In the genomic region with DNA sequence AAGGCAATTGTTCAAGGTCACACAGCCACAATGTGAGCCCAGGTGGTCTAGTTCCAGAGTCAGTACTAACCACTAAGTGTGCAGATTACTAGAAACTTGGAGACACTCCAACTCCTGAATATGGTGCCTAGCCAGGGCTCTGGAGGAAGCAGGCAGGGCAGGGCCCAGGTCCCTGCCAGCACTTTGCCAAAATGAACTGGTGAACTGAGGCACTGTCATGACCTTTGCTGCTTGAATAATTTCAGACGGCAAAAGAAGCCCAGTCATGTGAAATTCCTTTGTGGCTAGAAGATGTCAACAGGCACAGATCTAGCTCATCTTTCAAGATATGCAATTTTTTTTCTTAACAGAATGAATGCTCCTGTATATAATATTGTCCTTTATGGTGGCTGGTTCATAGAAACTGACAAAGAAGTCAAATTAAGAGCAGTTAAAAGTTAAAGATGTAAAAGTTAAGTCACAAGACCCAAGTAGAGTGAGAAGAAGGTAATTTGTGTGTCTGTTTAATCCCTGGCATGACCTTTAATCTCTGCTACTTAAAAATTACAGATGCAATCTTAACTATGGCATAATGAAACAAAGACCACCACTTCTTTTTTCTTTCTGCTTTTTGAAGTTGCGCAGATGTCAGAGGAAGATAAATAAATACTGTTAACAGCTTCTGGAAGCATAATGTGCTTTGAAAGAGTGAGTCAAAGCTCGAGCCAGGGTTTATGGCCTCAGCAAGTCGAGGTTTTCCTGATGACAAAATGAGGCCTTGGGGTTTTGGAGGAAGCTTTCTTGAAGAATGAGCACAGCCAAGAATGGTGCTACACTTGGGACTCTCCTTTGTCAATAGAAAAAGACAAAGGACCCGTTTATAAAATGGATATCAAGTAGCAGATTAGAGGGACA, we compare ENCODE assay signal across 19 cellular contexts. TPM values are rescaled to one million over a fixed set of nuclear protein-coding genes. Genes with fewer than 3 reads are reported as not detected.
A peak's percentile ranks its signal among the peaks of the same experiment; 100 is the strongest.
DNase-seq lines count a peak whose midpoint lies in the region; ATAC-seq and TF ChIP-seq lines count a peak whose summit lies in the region.
"Had no signal": no experiment of that assay in that cellular context is flagged by ENCODE, and none has a peak within 500 bp of the region (broad histone marks: within the 10 kb centered on the region; RNA-seq: fewer than 3 reads in every experiment).

No MANE protein-coding gene starts in this region.

- no peak overlapping the region for H3K18ac ChIP-seq in mesenchymal stem cell (ENCODE audit: low read depth in 1 of 2, low read length in 2 of 2)

- H3K14ac ChIP-seq in mesenchymal stem cell (ENCODE audit: low read length in 2 of 2), result no peak overlapping the region

- no peak overlapping the region for H2BK15ac ChIP-seq in mesenchymal stem cell (ENCODE audit: low read depth, poor library complexity, severe bottlenecking)

- H2BK5ac ChIP-seq in mesenchymal stem cell (ENCODE audit: low read depth, low read length, poor library complexity, severe bottlenecking), result no peak overlapping the region

- peaks cover 0 to 1% of the 10 kb centered on the region in 2 experiments for H3K27me3 ChIP-seq in mesenchymal stem cell (ENCODE audit: control insufficient read depth in 1 of 2, insufficient read depth in 1 of 2, low read length in 2 of 2)

- no peaks in the 10 kb centered on the region for H3K4me1 ChIP-seq in mesenchymal stem cell (ENCODE audit: control insufficient read depth, insufficient read depth, low read depth, low read length)

- H3K79me1 ChIP-seq in mesenchymal stem cell (replicated peaks; ENCODE audit: low read length, poor library complexity, severe bottlenecking), result no peaks in the 10 kb centered on the region

- no peak overlapping the region for H2BK12ac ChIP-seq in mesenchymal stem cell (ENCODE audit: low read length in 2 of 2)

- 37% methylated on average over 5 of the region's 5 CpGs for WGBS in mesenchymal stem cell

- no peak for TF ChIP-seq RAD21 in Ishikawa (IDR thresholded peaks at IDR 0.05; ENCODE audit: low read depth)

- H3K27ac Mint-ChIP-seq in stimulated activated effector memory CD8-positive, alpha-beta T cell treated with anti-CD3 and anti-CD28 coated beads, Interleukin-12 subunit alpha, Interleukin-12 subunit beta, amount 100 ng/mL, for 72 hours, result no peak overlapping the region
- H3K27ac Mint-ChIP-seq: activated CD4-positive, alpha-beta memory T cell treated with anti-CD3 and anti-CD28 coated beads, Interleukin-2, amount 10 ng/mL, durations not matched to agents 7 days and 5 days; CD8-positive, alpha-beta T cell; WTC11 had no signal

- peak; percentile 38; the same call in 1 of the 2 replicates for TF ChIP-seq EP300 in Ishikawa (IDR thresholded peaks at IDR 0.05; ENCODE audit: borderline replicate concordance)

- H4K91ac ChIP-seq in mesenchymal stem cell (ENCODE audit: low read length), result no peak overlapping the region

- H2AK5ac ChIP-seq in mesenchymal stem cell (ENCODE audit: low read length, severe bottlenecking), result no peak overlapping the region

- no peak overlapping the region for H2AFZ ChIP-seq in mesenchymal stem cell (ENCODE audit: low read depth, low read length)

- no peak overlapping the region for H3K9ac ChIP-seq in mesenchymal stem cell (ENCODE audit: low read length)

- ATAC-seq in stimulated activated effector memory CD8-positive, alpha-beta T cell treated with anti-CD3 and anti-CD28 coated beads, Interleukin-12 subunit alpha, Interleukin-12 subunit beta, amount 100 ng/mL, for 72 hours, result no peak
- no peak for ATAC-seq in GM21825 (IDR thresholded peaks at IDR 0.05; ENCODE audit: unreplicated experiment)
- ATAC-seq: CD8-positive, alpha-beta T cell; WTC11 had no signal

- DNase-seq in AG09309 (ENCODE audit: low read depth) (peak; percentile 1), astrocyte of the spinal cord (ENCODE audit: low read depth, low spot score) (peak; percentile 45), mesenchymal stem cell (peak; percentile 45), SW480 (ENCODE audit: low spot score) (no peak)
- no peak for DNase-seq in stimulated activated effector memory CD8-positive, alpha-beta T cell treated with anti-CD3 and anti-CD28 coated beads, Interleukin-12 subunit alpha, Interleukin-12 subunit beta, amount 100 ng/mL, for 72 hours (ENCODE audit: low spot score in 2 of 2)
- DNase-seq in effector CD4-positive, alpha-beta T cell, result no peak
- DNase-seq: activated CD4-positive, alpha-beta memory T cell treated with anti-CD3 and anti-CD28 coated beads, Interleukin-2, amount 10 ng/mL, durations not matched to agents 7 days and 5 days; activated naive CD4-positive, alpha-beta T cell; activated T-cell treated with anti-CD3 and anti-CD28 coated beads, Interleukin-2, amount 50 U/mL, for 1 hour; anterior cingulate cortex; CD8-positive, alpha-beta T cell; cerebellar nuclear complex; effector memory CD4-positive, alpha-beta T cell; mesendoderm; NCI-H748 treated with DMSO at 0.1 percent for 48 hours; SHP77 had no signal

- no peak overlapping the region for H2BK120ac ChIP-seq in mesenchymal stem cell (ENCODE audit: low read depth, low read length)

- no peak overlapping the region for H3K23ac ChIP-seq in mesenchymal stem cell (ENCODE audit: low read length in 2 of 2)

- H3K9me3 ChIP-seq in mesenchymal stem cell (ENCODE audit: control insufficient read depth, low read length), result no peaks in the 10 kb centered on the region

- H3K36me3 ChIP-seq in mesenchymal stem cell (ENCODE audit: control insufficient read depth in 1 of 2, insufficient read depth in 2 of 2, low read depth in 1 of 2, low read length in 2 of 2), result no peaks in the 10 kb centered on the region

- H4K8ac ChIP-seq in mesenchymal stem cell (ENCODE audit: low read length), result no peak overlapping the region

- in situ Hi-C loops in astrocyte of the spinal cord (cut with HindIII; ENCODE audit: low sequenced_read_pairs), result no loop called here

- no peaks in the 10 kb centered on the region for H3K9me3 Mint-ChIP-seq in stimulated activated effector memory CD8-positive, alpha-beta T cell treated with anti-CD3 and anti-CD28 coated beads, Interleukin-12 subunit alpha, Interleukin-12 subunit beta, amount 100 ng/mL, for 72 hours
- H3K9me3 Mint-ChIP-seq: CD8-positive, alpha-beta T cell had no signal

- no peak for TF ChIP-seq CTCF in AG09309 (IDR thresholded peaks at IDR 0.05; ENCODE audit: control insufficient read depth, insufficient read depth, low read depth, low read length, missing control alignments)
- no peak for TF ChIP-seq CTCF in astrocyte of the spinal cord (IDR thresholded peaks at IDR 0.05; ENCODE audit: low read depth, low read length)

- no peak overlapping the region for H3K4me3 Mint-ChIP-seq in stimulated activated effector memory CD8-positive, alpha-beta T cell treated with anti-CD3 and anti-CD28 coated beads, Interleukin-12 subunit alpha, Interleukin-12 subunit beta, amount 100 ng/mL, for 72 hours
- H3K4me3 Mint-ChIP-seq: activated CD4-positive, alpha-beta memory T cell treated with anti-CD3 and anti-CD28 coated beads, Interleukin-2, amount 10 ng/mL, durations not matched to agents 7 days and 5 days; CD8-positive, alpha-beta T cell; WTC11 had no signal

- no peak overlapping the region for H3K27ac ChIP-seq in mesenchymal stem cell (ENCODE audit: low read length, poor library complexity, severe bottlenecking)

- H3K4me3 ChIP-seq in AG09309 (ENCODE audit: control insufficient read depth, low read depth, low read length) (no peak overlapping the region), astrocyte of the spinal cord (ENCODE audit: low read depth, low read length) (no peak overlapping the region), mesenchymal stem cell (ENCODE audit: insufficient read depth in 1 of 2, low read depth in 1 of 2, low read length in 2 of 2) (no peak overlapping the region)

- H3K4ac ChIP-seq in mesenchymal stem cell (ENCODE audit: low read depth in 1 of 2, low read length in 2 of 2), result no peak overlapping the region

- H3K4me2 ChIP-seq in mesenchymal stem cell (ENCODE audit: low read length, poor library complexity, severe bottlenecking), result no peak overlapping the region

- no peaks in the 10 kb centered on the region for H3K36me3 Mint-ChIP-seq in stimulated activated effector memory CD8-positive, alpha-beta T cell treated with anti-CD3 and anti-CD28 coated beads, Interleukin-12 subunit alpha, Interleukin-12 subunit beta, amount 100 ng/mL, for 72 hours
- H3K36me3 Mint-ChIP-seq: CD8-positive, alpha-beta T cell had no signal

- peaks cover 10% of the 10 kb centered on the region for H3K4me1 Mint-ChIP-seq in stimulated activated effector memory CD8-positive, alpha-beta T cell treated with anti-CD3 and anti-CD28 coated beads, Interleukin-12 subunit alpha, Interleukin-12 subunit beta, amount 100 ng/mL, for 72 hours
- H3K4me1 Mint-ChIP-seq: activated CD4-positive, alpha-beta memory T cell treated with anti-CD3 and anti-CD28 coated beads, Interleukin-2, amount 10 ng/mL, durations not matched to agents 7 days and 5 days had no signal

TF ChIP-seq in Ishikawa, 13 proteins besides CTCF, POLR2A, EP300 and RAD21 (continues in another document):
- TF ChIP-seq TEAD4 (IDR thresholded peaks at IDR 0.05) (0 out of 2 replicates have a peak, but pooled peaks have one; percentile 13), YY1 (IDR thresholded peaks at IDR 0.05; ENCODE audit: low read depth) (no peak), TAF1 (IDR thresholded peaks at IDR 0.05; ENCODE audit: low read depth) (no peak), CREB1 (IDR thresholded peaks at IDR 0.05; ENCODE audit: low read depth) (no peak), FOXM1 (IDR thresholded peaks at IDR 0.05; ENCODE audit: borderline replicate concordance, low read depth) (no peak), EGR1 (IDR thresholded peaks at IDR 0.05) (no peak)

RNA-seq across cellular contexts. Expression of a gene that starts 54.1 kb away (rescaled TPM):
- 9.5 TPM for polyA plus RNA-seq in mesenchymal stem cell (2013, experiment 1 of 2)
- polyA plus RNA-seq in mesenchymal stem cell (2013, experiment 2 of 2), result 10.4 TPM

Comparison
In these comparisons a context has a peak if more than half of its experiments do, and no peak if none do; other contexts are left out.
1. DNase-seq: peak in AG09309 (single experiment), astrocyte of the spinal cord (single experiment) and mesenchymal stem cell (single experiment); none in stimulated activated effector memory CD8-positive, alpha-beta T cell treated with anti-CD3 and anti-CD28 coated beads, Interleukin-12 subunit alpha, Interleukin-12 subunit beta, amount 100 ng/mL, for 72 hours (0 of 2), effector CD4-positive, alpha-beta T cell (single experiment) and SW480 (single experiment).